ENCODE assay signal across 1 cellular context in genomic region chr6:157823001-157823522, GRCh38.
A peak's percentile ranks its signal among the peaks of the same experiment; 100 is the strongest.
TF ChIP-seq lines count a peak whose summit lies in the region.

TSS of gene SNX9 (plus strand) at chr6:157823246. CDS start at chr6:157823435, 189 bp downstream.

TF ChIP-seq in H1, 55 proteins besides CTCF, POLR2A, EP300 and RAD21 (continued from another document):
- TF ChIP-seq GABPA (IDR thresholded peaks at IDR 0.05; ENCODE audit: borderline replicate concordance, insufficient read depth, low read length) (0 out of 2 replicates have a peak, but pooled peaks have one; percentile 6), USF2 (IDR thresholded peaks at IDR 0.05; ENCODE audit: low read length) (no peak), KDM4A (IDR thresholded peaks at IDR 0.05; ENCODE audit: low read depth, low read length, severe bottlenecking) (peak; percentile 6), RBBP5 (IDR thresholded peaks at IDR 0.05; ENCODE audit: borderline replicate concordance, low read depth, low read length) (peak; percentile 60; the same call in 1 of the 2 replicates), PHF8 (conservative IDR thresholded peaks at IDR 0.05; ENCODE audit: low read depth, low read length) (peak; percentile 65; the same call in 1 of the 2 replicates), SIRT6 (IDR thresholded peaks at IDR 0.05; ENCODE audit: low read length) (no peak), TAF1 (IDR thresholded peaks at IDR 0.05; ENCODE audit: low read depth, low read length) (peak; percentile 71)
- TF ChIP-seq, protein P1, sequence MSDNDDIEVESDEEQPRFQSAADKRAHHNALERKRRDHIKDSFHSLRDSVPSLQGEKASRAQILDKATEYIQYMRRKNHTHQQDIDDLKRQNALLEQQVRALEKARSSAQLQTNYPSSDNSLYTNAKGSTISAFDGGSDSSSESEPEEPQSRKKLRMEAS (IDR thresholded peaks at IDR 0.05), result peak; percentile 50; the same call in 1 of the 2 replicates
